16 cellular contexts compared by ENCODE assay signal in the genomic region with DNA sequence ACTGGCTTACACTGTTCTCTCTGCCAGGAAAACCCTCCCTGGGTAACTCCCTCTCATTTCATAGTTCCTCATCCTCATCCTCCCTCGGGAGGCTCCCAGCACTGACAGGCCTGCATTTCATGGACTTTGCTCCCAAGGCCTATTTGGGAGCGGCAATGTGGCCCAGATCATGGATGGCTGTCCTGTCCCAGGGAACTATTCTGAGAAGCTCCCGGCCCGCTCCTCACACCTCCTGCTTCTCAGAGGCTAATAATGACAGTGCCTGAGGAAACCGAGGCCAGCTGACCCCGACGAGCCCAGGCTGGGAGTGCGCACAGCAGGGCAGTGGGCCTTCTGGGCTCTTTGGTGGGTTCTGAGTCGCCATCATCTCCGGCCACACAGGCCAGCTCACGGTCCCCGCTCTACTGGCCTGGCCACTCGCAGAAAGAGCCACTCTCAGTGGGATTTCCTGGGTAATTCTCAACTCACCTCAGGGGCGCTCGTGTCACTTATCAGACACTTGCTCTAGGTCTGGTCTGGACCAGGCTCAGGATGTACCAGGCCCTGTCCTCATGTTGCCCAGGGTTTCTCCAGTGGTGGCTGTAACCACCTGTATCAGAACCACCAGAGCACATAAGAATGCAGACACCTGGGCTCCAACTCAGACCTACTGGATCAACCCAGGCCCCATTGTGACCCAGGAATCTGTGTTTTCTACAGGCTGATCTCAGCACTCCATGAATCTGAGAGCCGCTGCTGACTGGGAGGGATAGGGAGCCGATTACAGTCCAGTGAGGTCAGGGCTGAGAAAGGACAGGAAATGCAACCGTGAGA. TPM values are rescaled to one million over a fixed set of nuclear protein-coding genes. Genes with fewer than 3 reads are reported as not detected.
DNase-seq lines count a peak whose midpoint lies in the region; TF ChIP-seq lines count a peak whose summit lies in the region.
"Had no signal": no experiment of that assay in that cellular context is flagged by ENCODE, and none has a peak within 500 bp of the region (broad histone marks: within the 10 kb centered on the region; RNA-seq: fewer than 3 reads in every experiment).

No MANE protein-coding gene starts in this region.

- H3K27ac ChIP-seq in breast epithelium (no peak overlapping the region), transverse colon (peak overlapping the region; percentile 82 to 97 (median 91)), WERI-Rb-1 (no peak overlapping the region)
- H3K27ac ChIP-seq: coronary artery had no signal

- intact Hi-C loops in MCF 10A (cut with micrococcal nuclease) (no loop called here), breast epithelium (cut with DNase I; ENCODE audit: low total_unique reads) (no loop called here), transverse colon (cut with DNase I; ENCODE audit: low total_unique reads) (no loop called here)
- intact Hi-C loops in activated T-helper 1 cell treated with anti-CD3 and anti-CD28 coated beads, Interleukin-12 subunit alpha, Interleukin-12 subunit beta, Interleukin-2, Interleukin-4 antibody, amounts not matched to agents 30 ng/mL and 10 ng/mL and 1 ng/mL, durations not matched to agents 14 hours and 24 hours and 36 hours (cut with micrococcal nuclease): no loop called here

- no peaks in the 10 kb centered on the region for H3K36me3 ChIP-seq in breast epithelium
- H3K36me3 ChIP-seq in transverse colon: no peaks in the 10 kb centered on the region
- peaks cover 24% of the 10 kb centered on the region for H3K36me3 ChIP-seq in WERI-Rb-1

- TF ChIP-seq POLR2A in breast epithelium (IDR thresholded peaks at IDR 0.05) (no peak), transverse colon (IDR thresholded peaks at IDR 0.05) (peak; percentile 33)

- H3K27me3 Mint-ChIP-seq in MCF 10A (ENCODE audit: insufficient read depth, unreplicated experiment): no peaks in the 10 kb centered on the region
- peaks cover 2% of the 10 kb centered on the region for H3K27me3 Mint-ChIP-seq in activated T-helper 1 cell treated with anti-CD3 and anti-CD28 coated beads, Interleukin-12 subunit alpha, Interleukin-12 subunit beta, Interleukin-2, Interleukin-4 antibody, amounts not matched to agents 30 ng/mL and 10 ng/mL and 1 ng/mL, durations not matched to agents 14 hours and 24 hours and 36 hours (ENCODE audit: insufficient read depth)
- no peaks in the 10 kb centered on the region for H3K27me3 Mint-ChIP-seq in mesothelial cell of epicardium (ENCODE audit: low read depth)

- no peak for TF ChIP-seq CTCF in MCF 10A (IDR thresholded peaks at IDR 0.05; ENCODE audit: unreplicated experiment)
- TF ChIP-seq CTCF in breast epithelium (IDR thresholded peaks at IDR 0.05): no peak
- TF ChIP-seq CTCF in mesothelial cell of epicardium (IDR thresholded peaks at IDR 0.05; ENCODE audit: unreplicated experiment): no peak
- TF ChIP-seq CTCF in transverse colon (IDR thresholded peaks at IDR 0.05): no peak
- no peak for TF ChIP-seq CTCF in WERI-Rb-1 (IDR thresholded peaks at IDR 0.05; ENCODE audit: low read depth, low read length)

- peaks cover 0 to 10% of the 10 kb centered on the region in 2 donors for H3K4me1 ChIP-seq in breast epithelium
- H3K4me1 ChIP-seq in transverse colon: peaks cover 7 to 63% (median 44%) of the 10 kb centered on the region in 4 donors

- no TSS peak for BruUV-seq in MCF 10A (replicated peaks; lab: Mats Ljungman, UMichigan)

- H3K9me3 Mint-ChIP-seq in MCF 10A (ENCODE audit: unreplicated experiment) (no peaks in the 10 kb centered on the region), mesothelial cell of epicardium (no peaks in the 10 kb centered on the region)
- H3K9me3 Mint-ChIP-seq in activated T-helper 1 cell treated with anti-CD3 and anti-CD28 coated beads, Interleukin-12 subunit alpha, Interleukin-12 subunit beta, Interleukin-2, Interleukin-4 antibody, amounts not matched to agents 30 ng/mL and 10 ng/mL and 1 ng/mL, durations not matched to agents 14 hours and 24 hours and 36 hours: no peaks in the 10 kb centered on the region

- H3K9me3 ChIP-seq in breast epithelium (no peaks in the 10 kb centered on the region), transverse colon (no peaks in the 10 kb centered on the region), WERI-Rb-1 (ENCODE audit: severe bottlenecking) (no peaks in the 10 kb centered on the region)

- H3K4me3 Mint-ChIP-seq in MCF 10A (ENCODE audit: unreplicated experiment) (peak overlapping the region; percentile 84), mesothelial cell of epicardium (peak overlapping the region; percentile 85)
- peak overlapping the region; percentile 94 for H3K4me3 Mint-ChIP-seq in activated T-helper 1 cell treated with anti-CD3 and anti-CD28 coated beads, Interleukin-12 subunit alpha, Interleukin-12 subunit beta, Interleukin-2, Interleukin-4 antibody, amounts not matched to agents 30 ng/mL and 10 ng/mL and 1 ng/mL, durations not matched to agents 14 hours and 24 hours and 36 hours

- POLR2A ChIA-PET in MCF 10A (lab: Yijun Ruan, JAX): no interaction called here

- H3K27me3 ChIP-seq in breast epithelium: no peaks in the 10 kb centered on the region
- no peaks in the 10 kb centered on the region for H3K27me3 ChIP-seq in transverse colon
- H3K27me3 ChIP-seq in WERI-Rb-1 (ENCODE audit: insufficient read depth, low read depth, severe bottlenecking): no peaks in the 10 kb centered on the region

- H3K36me3 Mint-ChIP-seq in MCF 10A (ENCODE audit: insufficient read depth, unreplicated experiment) (no peaks in the 10 kb centered on the region), mesothelial cell of epicardium (no peaks in the 10 kb centered on the region)
- H3K36me3 Mint-ChIP-seq in activated T-helper 1 cell treated with anti-CD3 and anti-CD28 coated beads, Interleukin-12 subunit alpha, Interleukin-12 subunit beta, Interleukin-2, Interleukin-4 antibody, amounts not matched to agents 30 ng/mL and 10 ng/mL and 1 ng/mL, durations not matched to agents 14 hours and 24 hours and 36 hours (ENCODE audit: low read depth): no peaks in the 10 kb centered on the region

- H3K4me1 Mint-ChIP-seq in MCF 10A (ENCODE audit: insufficient read depth, unreplicated experiment): peaks cover 10% of the 10 kb centered on the region
- H3K4me1 Mint-ChIP-seq in activated T-helper 1 cell treated with anti-CD3 and anti-CD28 coated beads, Interleukin-12 subunit alpha, Interleukin-12 subunit beta, Interleukin-2, Interleukin-4 antibody, amounts not matched to agents 30 ng/mL and 10 ng/mL and 1 ng/mL, durations not matched to agents 14 hours and 24 hours and 36 hours (ENCODE audit: low read depth): peaks cover 17% of the 10 kb centered on the region
- H3K4me1 Mint-ChIP-seq in mesothelial cell of epicardium: peaks cover 19% of the 10 kb centered on the region

- TF ChIP-seq EP300 in transverse colon (IDR thresholded peaks at IDR 0.05; ENCODE audit: low read depth): no peak

- DNase-seq in MCF 10A (ENCODE audit: unreplicated experiment) (no peak), breast epithelium (ENCODE audit: low spot score in 2 of 2) (no peak), mesothelial cell of epicardium (ENCODE audit: low spot score in 2 of 2, unreplicated experiment in 2 of 2) (no peak), transverse colon (peak; percentile 78), COR-L47 (lab: John Stamatoyannopoulos, UW) (no peak), HK-2 (ENCODE audit: unreplicated experiment) (no peak), WERI-Rb-1 (no peak)
- DNase-seq in activated T-helper 1 cell treated with anti-CD3 and anti-CD28 coated beads, Interleukin-12 subunit alpha, Interleukin-12 subunit beta, Interleukin-2, Interleukin-4 antibody, amounts not matched to agents 30 ng/mL and 10 ng/mL and 1 ng/mL, durations not matched to agents 14 hours and 24 hours and 36 hours (ENCODE audit: low spot score): no peak
- DNase-seq: activated gamma-delta T cell treated with Interleukin-2 at 50 U/mL for 16 hours; mammary epithelial cell; NCI-H1930; NCI-H774; SHP77; stimulated activated CD4-positive, alpha-beta T cell treated with anti-CD3 and anti-CD28 coated beads, Interleukin-1b, Interleukin-23, amount 100 ng/mL, for 48 hours; stimulated activated naive CD4-positive, alpha-beta T cell treated with Interleukin-2 at 50 U/mL for 16 hours had no signal

- CTCF ChIA-PET in MCF 10A (lab: Yijun Ruan, JAX): interaction anchor here (0.8 kb wide), 1 partner anchor 24 kb away, joined by 6 read pairs; no protein-coding TSS in a partner anchor

- WGBS in transverse colon (ENCODE audit: low coverage in 1 of 2), 2 donors: 82% methylated on average over 15 of the region's 18 CpGs; no CpG with 5 or more reads in 1 of the 2 donors

- H3K4me3 ChIP-seq in breast epithelium (no peak overlapping the region), transverse colon (no peak overlapping the region), WERI-Rb-1 (ENCODE audit: low read depth, low read length) (no peak overlapping the region)
- H3K4me3 ChIP-seq: coronary artery had no signal

- in situ Hi-C loops in transverse colon (cut with MboI; ENCODE audit: low pct_ligation_motif_present in 1 of 4, low pct_unique_long_range_greater_than_20kb in 1 of 4, low sequenced_read_pairs in 3 of 4): no loop called here

- no peak overlapping the region for H3K27ac Mint-ChIP-seq in MCF 10A (ENCODE audit: low read depth, unreplicated experiment)
- no peak overlapping the region for H3K27ac Mint-ChIP-seq in activated T-helper 1 cell treated with anti-CD3 and anti-CD28 coated beads, Interleukin-12 subunit alpha, Interleukin-12 subunit beta, Interleukin-2, Interleukin-4 antibody, amounts not matched to agents 30 ng/mL and 10 ng/mL and 1 ng/mL, durations not matched to agents 14 hours and 24 hours and 36 hours
- no peak overlapping the region for H3K27ac Mint-ChIP-seq in mesothelial cell of epicardium

RNA-seq across cellular contexts. Expression of a gene that starts 2.0 kb away (rescaled TPM):
- total RNA-seq in MCF 10A (2022) (16.3 and 18.5 TPM in 2 replicates), breast epithelium (1 to 10 TPM; 5.6 to 9.2 (median 8.6) TPM), mesothelial cell of epicardium (16.9 to 21.5 TPM (median 20.0 TPM) in 3 replicates), transverse colon (10 to 100 TPM; 15.7 to 52.4 (median 38.2) TPM)
- 28.4 and 30.2 TPM in 2 replicates for total RNA-seq in activated T-helper 1 cell treated with anti-CD3 and anti-CD28 coated beads, Interleukin-12 subunit alpha, Interleukin-12 subunit beta, Interleukin-2, Interleukin-4 antibody, amounts not matched to agents 30 ng/mL and 10 ng/mL and 1 ng/mL, durations not matched to agents 14 hours and 24 hours and 36 hours

RNA-seq across cellular contexts. Expression of a gene that starts 31.7 kb away (rescaled TPM):
- total RNA-seq in MCF 10A (2022) (14.5 and 17.0 TPM in 2 replicates), breast epithelium (10 to 100 TPM; 18.7 to 74.7 (median 35.7) TPM), mesothelial cell of epicardium (26.4 to 27.6 TPM (median 26.4 TPM) in 3 replicates), transverse colon (100 to 1,000 TPM; 124 to 161 (median 136) TPM)
- total RNA-seq in activated T-helper 1 cell treated with anti-CD3 and anti-CD28 coated beads, Interleukin-12 subunit alpha, Interleukin-12 subunit beta, Interleukin-2, Interleukin-4 antibody, amounts not matched to agents 30 ng/mL and 10 ng/mL and 1 ng/mL, durations not matched to agents 14 hours and 24 hours and 36 hours: 9.9 and 10.0 TPM in 2 replicates

RNA-seq across cellular contexts. Expression of a gene that starts 32.3 kb away (rescaled TPM):
- total RNA-seq in MCF 10A (2022) (90.8 and 91.8 TPM in 2 replicates), breast epithelium (10 to 100 TPM; 34.2 to 83.4 (median 71.1) TPM), mesothelial cell of epicardium (157 to 164 TPM (median 160 TPM) in 3 replicates), transverse colon (100 to 1,000 TPM in 1 of 4 donors, 10 to 100 TPM in 3; 37.4 to 241 (median 66.5) TPM)
- total RNA-seq in activated T-helper 1 cell treated with anti-CD3 and anti-CD28 coated beads, Interleukin-12 subunit alpha, Interleukin-12 subunit beta, Interleukin-2, Interleukin-4 antibody, amounts not matched to agents 30 ng/mL and 10 ng/mL and 1 ng/mL, durations not matched to agents 14 hours and 24 hours and 36 hours: 105 and 114 TPM in 2 replicates

RNA-seq across cellular contexts. Expression of a gene that starts 42.5 kb away (rescaled TPM):
- 28.6 and 28.7 TPM in 2 replicates for total RNA-seq in MCF 10A (2022)
- 10 to 100 TPM; 25.3 to 28.8 (median 27.9) TPM for total RNA-seq in breast epithelium
- 43.4 and 43.8 TPM in 2 replicates for total RNA-seq in activated T-helper 1 cell treated with anti-CD3 and anti-CD28 coated beads, Interleukin-12 subunit alpha, Interleukin-12 subunit beta, Interleukin-2, Interleukin-4 antibody, amounts not matched to agents 30 ng/mL and 10 ng/mL and 1 ng/mL, durations not matched to agents 14 hours and 24 hours and 36 hours
- 36.1 to 37.9 TPM (median 36.2 TPM) in 3 replicates for total RNA-seq in mesothelial cell of epicardium
- 100 to 1,000 TPM in 1 of 4 donors, 10 to 100 TPM in 3; 72.0 to 245 (median 74.0) TPM for total RNA-seq in transverse colon

RNA-seq across cellular contexts. Expression of a gene that starts 50.8 kb away (rescaled TPM):
- 51.7 and 58.3 TPM in 2 replicates for total RNA-seq in MCF 10A (2022)
- total RNA-seq in breast epithelium: 100 to 1,000 TPM in 2 of 3 donors, 10 to 100 TPM in 1; 59.2 to 227 (median 150) TPM
- 71.1 and 74.8 TPM in 2 replicates for total RNA-seq in activated T-helper 1 cell treated with anti-CD3 and anti-CD28 coated beads, Interleukin-12 subunit alpha, Interleukin-12 subunit beta, Interleukin-2, Interleukin-4 antibody, amounts not matched to agents 30 ng/mL and 10 ng/mL and 1 ng/mL, durations not matched to agents 14 hours and 24 hours and 36 hours
- total RNA-seq in mesothelial cell of epicardium: 173 to 174 TPM (median 174 TPM) in 3 replicates
- 100 to 1,000 TPM; 184 to 391 (median 224) TPM for total RNA-seq in transverse colon

Comparison
In these comparisons a context has a peak if more than half of its experiments do, and no peak if none do; other contexts are left out.
1. H3K27ac ChIP-seq: peak in transverse colon (4 of 4); none in breast epithelium (0 of 2) and WERI-Rb-1 (single experiment).
2. Peak in every context shown above with its lines, with median percentiles within 50 percentile points of each other: H3K4me3 Mint-ChIP-seq.